ENCODE assay signal across 9 cellular contexts in the genomic region with DNA sequence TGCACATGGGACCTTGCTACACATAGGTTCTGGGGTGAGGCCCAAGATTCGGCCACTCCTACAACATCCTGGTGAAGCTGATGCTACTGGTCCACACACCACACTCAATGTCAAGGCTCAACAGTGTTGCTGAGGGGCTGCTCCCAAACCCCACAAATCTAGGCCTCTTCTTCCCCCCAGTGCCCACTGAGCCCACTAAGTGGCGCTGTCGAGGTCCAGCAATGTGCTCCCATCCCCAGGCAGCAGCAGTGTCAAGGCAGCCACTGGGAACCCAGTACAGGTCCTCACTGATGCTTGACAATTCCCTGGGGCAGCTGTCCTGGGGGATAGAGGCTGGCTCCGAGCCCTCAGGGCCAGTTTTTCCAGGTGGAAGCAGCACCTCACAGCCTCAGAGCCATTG. TPM values are rescaled to one million over a fixed set of nuclear protein-coding genes. Genes with fewer than 3 reads are reported as not detected.
DNase-seq lines count a peak whose midpoint lies in the region; ATAC-seq, FAIRE-seq and TF ChIP-seq lines count a peak whose summit lies in the region.
"Had no signal": no experiment of that assay in that cellular context is flagged by ENCODE, and none has a peak within 500 bp of the region (broad histone marks: within the 10 kb centered on the region; RNA-seq: fewer than 3 reads in every experiment).

No MANE protein-coding gene starts in this region.

- TF ChIP-seq POLR2A in NB4 (IDR thresholded peaks at IDR 0.05; ENCODE audit: extremely low read depth, insufficient read length): no peak

- H3K27me3 Mint-ChIP-seq in chondrocyte (ENCODE audit: low read depth): peaks cover 6% of the 10 kb centered on the region
- H3K27me3 Mint-ChIP-seq in CD4-positive, alpha-beta T cell: peaks cover 6% of the 10 kb centered on the region

- H3K9me3 ChIP-seq in CD4-positive, alpha-beta T cell (ENCODE audit: control insufficient read depth, low read length): no peaks in the 10 kb centered on the region

- H3K36me3 Mint-ChIP-seq in chondrocyte (ENCODE audit: low read depth): no peaks in the 10 kb centered on the region
- H3K36me3 Mint-ChIP-seq in CD4-positive, alpha-beta T cell (ENCODE audit: low read depth): no peaks in the 10 kb centered on the region

- no peak overlapping the region for H3K27ac Mint-ChIP-seq in chondrocyte (ENCODE audit: unreplicated experiment)
- H3K27ac Mint-ChIP-seq in CD4-positive, alpha-beta T cell: no peak overlapping the region

- H3K4me3 Mint-ChIP-seq in chondrocyte (ENCODE audit: unreplicated experiment): no peak overlapping the region
- H3K4me3 Mint-ChIP-seq in CD4-positive, alpha-beta T cell: no peak overlapping the region

- CTCF ChIA-PET in CD4-positive, alpha-beta T cell (lab: Charles Lee): no interaction called here

- H3K9me3 Mint-ChIP-seq in chondrocyte (ENCODE audit: low read depth): no peaks in the 10 kb centered on the region
- no peaks in the 10 kb centered on the region for H3K9me3 Mint-ChIP-seq in CD4-positive, alpha-beta T cell

- TF ChIP-seq CTCF in NB4 (IDR thresholded peaks at IDR 0.05; ENCODE audit: low read depth, low read length) (peak; percentile 70), chondrocyte (IDR thresholded peaks at IDR 0.05) (peak; percentile 40), coronary artery (IDR thresholded peaks at IDR 0.05) (no peak)
- no peak for TF ChIP-seq CTCF in CD4-positive, alpha-beta T cell (IDR thresholded peaks at IDR 0.05)

- intact Hi-C loops in CD4-positive, alpha-beta T cell (cut with DNase I, micrococcal nuclease): no loop called here

- H3K4me3 ChIP-seq in NB4 (ENCODE audit: low read depth, low read length) (no peak overlapping the region), coronary artery (no peak overlapping the region)

- no peak for FAIRE-seq in urothelium cell line (lab: Jason Lieb, UNC)

- H3K27me3 ChIP-seq in CD4-positive, alpha-beta T cell (ENCODE audit: control insufficient read depth, insufficient read depth, low read length): no peaks in the 10 kb centered on the region

- no peaks in the 10 kb centered on the region for H3K4me1 Mint-ChIP-seq in chondrocyte (ENCODE audit: low read depth)
- H3K4me1 Mint-ChIP-seq in CD4-positive, alpha-beta T cell (ENCODE audit: low read depth): no peaks in the 10 kb centered on the region

- peak; percentile 23 to 36 for DNase-seq in stimulated activated CD4-positive, alpha-beta T cell treated with anti-CD3 and anti-CD28 coated beads, Interleukin-2, amount 100 ng/mL, for 24 hours
- DNase-seq in stimulated activated CD4-positive, alpha-beta T cell treated with anti-CD3 and anti-CD28 coated beads, Interleukin-12 subunit alpha, Interleukin-12 subunit beta, amount 100 ng/mL, for 4 hours: no peak
- DNase-seq in NB4 (ENCODE audit: low read depth) (peak; percentile 34), chondrocyte (ENCODE audit: low spot score) (no peak), urothelium cell line (ENCODE audit: low spot score) (peak; percentile 38), coronary artery (ENCODE audit: low spot score) (no peak)
- no peak for DNase-seq in CD4-positive, alpha-beta T cell
- DNase-seq: NCI-H2171 had no signal

- H3K27ac ChIP-seq in coronary artery: no peak overlapping the region
- H3K27ac ChIP-seq in CD4-positive, alpha-beta T cell (ENCODE audit: low read depth, low read length): no peak overlapping the region

- POLR2A ChIA-PET in CD4-positive, alpha-beta T cell (lab: Charles Lee): no interaction called here

- ATAC-seq in HG03135 (IDR thresholded peaks at IDR 0.05; ENCODE audit: unreplicated experiment): no peak
- ATAC-seq in CD4-positive, alpha-beta T cell (ENCODE audit: poor library complexity): no peak

RNA-seq across cellular contexts. Expression of gene SCN5A, which starts 21.5 kb away (rescaled TPM):
- 0.21 to 0.25 TPM (median 0.24 TPM) in 3 replicates for total RNA-seq in chondrocyte
- total RNA-seq in CD4-positive, alpha-beta T cell: under 1 TPM in 1 of 2 experiments, not detected in 1; 0.11 TPM

Comparison
In these comparisons a context has a peak if more than half of its experiments do, and no peak if none do; other contexts are left out.
1. DNase-seq: peak in stimulated activated CD4-positive, alpha-beta T cell treated with anti-CD3 and anti-CD28 coated beads, Interleukin-2, amount 100 ng/mL, for 24 hours (2 of 2), NB4 (single experiment) and urothelium cell line (single experiment); none in stimulated activated CD4-positive, alpha-beta T cell treated with anti-CD3 and anti-CD28 coated beads, Interleukin-12 subunit alpha, Interleukin-12 subunit beta, amount 100 ng/mL, for 4 hours (single experiment), chondrocyte (single experiment), coronary artery (single experiment) and CD4-positive, alpha-beta T cell (0 of 10).
2. CTCF ChIP-seq: peak in NB4 (single experiment) and chondrocyte (single experiment); none in coronary artery (single experiment) and CD4-positive, alpha-beta T cell (single experiment).